In the genomic region with DNA sequence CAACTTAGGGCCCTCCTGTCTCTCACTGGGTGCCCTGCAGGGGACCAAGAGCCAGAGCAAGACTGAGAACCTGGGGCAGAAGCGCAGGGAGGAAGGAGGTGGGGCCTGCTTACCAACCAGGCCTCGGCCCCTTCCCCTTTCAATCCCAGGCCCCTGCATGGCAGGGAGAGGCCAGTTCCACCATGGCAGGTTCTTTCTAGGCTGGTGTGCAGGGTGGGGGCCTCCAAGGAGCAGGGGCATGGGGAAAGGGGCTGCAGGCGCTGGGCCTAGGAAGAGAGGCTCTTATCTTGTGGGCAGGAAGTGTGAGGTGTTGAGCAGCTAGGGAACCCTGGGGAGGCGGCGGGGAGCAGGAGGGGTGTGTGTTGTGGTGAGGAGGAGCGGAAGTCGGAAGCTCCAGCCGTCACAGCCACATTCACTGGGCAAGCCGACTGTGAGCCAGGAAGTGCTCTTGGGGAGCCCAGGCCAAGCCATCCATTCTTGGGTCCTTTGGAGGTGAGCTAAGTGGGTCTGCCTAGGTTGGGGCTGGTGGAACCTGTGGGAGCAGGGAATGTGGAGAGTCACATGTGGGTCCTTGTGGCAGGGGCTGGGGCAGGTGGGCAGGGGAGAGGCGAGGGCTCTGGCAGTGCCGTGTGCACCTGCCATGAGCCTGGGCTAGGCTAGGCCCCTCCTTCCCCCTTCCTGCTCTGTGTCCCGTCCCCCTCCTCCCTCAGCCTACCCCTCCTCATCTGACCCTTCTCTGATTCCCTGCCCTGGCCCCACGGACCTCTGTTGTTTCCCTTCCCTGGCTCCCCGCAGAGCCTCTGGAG, we compare ENCODE assay signal across 1 cellular context.
TF ChIP-seq lines count a peak whose summit lies in the region.

A gene (plus strand): TSS at position 409 of the 806 bp plus-strand sequence. CDS start 8,486 bp downstream, outside the sequence.

TF ChIP-seq in HepG2, 621 proteins besides CTCF, POLR2A, EP300 and RAD21 (continued from another document and continues in another):
- TF ChIP-seq, protein P1, sequence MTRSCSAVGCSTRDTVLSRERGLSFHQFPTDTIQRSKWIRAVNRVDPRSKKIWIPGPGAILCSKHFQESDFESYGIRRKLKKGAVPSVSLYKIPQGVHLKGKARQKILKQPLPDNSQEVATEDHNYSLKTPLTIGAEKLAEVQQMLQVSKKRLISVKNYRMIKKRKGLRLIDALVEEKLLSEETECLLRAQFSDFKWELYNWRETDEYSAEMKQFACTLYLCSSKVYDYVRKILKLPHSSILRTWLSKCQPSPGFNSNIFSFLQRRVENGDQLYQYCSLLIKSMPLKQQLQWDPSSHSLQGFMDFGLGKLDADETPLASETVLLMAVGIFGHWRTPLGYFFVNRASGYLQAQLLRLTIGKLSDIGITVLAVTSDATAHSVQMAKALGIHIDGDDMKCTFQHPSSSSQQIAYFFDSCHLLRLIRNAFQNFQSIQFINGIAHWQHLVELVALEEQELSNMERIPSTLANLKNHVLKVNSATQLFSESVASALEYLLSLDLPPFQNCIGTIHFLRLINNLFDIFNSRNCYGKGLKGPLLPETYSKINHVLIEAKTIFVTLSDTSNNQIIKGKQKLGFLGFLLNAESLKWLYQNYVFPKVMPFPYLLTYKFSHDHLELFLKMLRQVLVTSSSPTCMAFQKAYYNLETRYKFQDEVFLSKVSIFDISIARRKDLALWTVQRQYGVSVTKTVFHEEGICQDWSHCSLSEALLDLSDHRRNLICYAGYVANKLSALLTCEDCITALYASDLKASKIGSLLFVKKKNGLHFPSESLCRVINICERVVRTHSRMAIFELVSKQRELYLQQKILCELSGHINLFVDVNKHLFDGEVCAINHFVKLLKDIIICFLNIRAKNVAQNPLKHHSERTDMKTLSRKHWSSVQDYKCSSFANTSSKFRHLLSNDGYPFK (CRISPR knock-in tag; IDR thresholded peaks at IDR 0.05; ENCODE audit: borderline replicate concordance), result peak; percentile 21; the same call in 1 of the 2 replicates
- TF ChIP-seq ZNF484 (CRISPR knock-in tag; IDR thresholded peaks at IDR 0.05; ENCODE audit: borderline replicate concordance, low read depth) (no peak), SIN3B (IDR thresholded peaks at IDR 0.05; ENCODE audit: low read length) (no peak), ZNF205 (CRISPR knock-in tag; IDR thresholded peaks at IDR 0.05) (no peak), ZNF44 (CRISPR knock-in tag; IDR thresholded peaks at IDR 0.05) (no peak), RFX1 (IDR thresholded peaks at IDR 0.05) (no peak), ZNF296 (CRISPR knock-in tag; conservative IDR thresholded peaks at IDR 0.05) (no peak), ZSCAN12 (CRISPR knock-in tag; IDR thresholded peaks at IDR 0.05) (no peak), ZNF615 (CRISPR knock-in tag; IDR thresholded peaks at IDR 0.05; ENCODE audit: borderline replicate concordance) (no peak), MAF1 (CRISPR knock-in tag; IDR thresholded peaks at IDR 0.05; ENCODE audit: borderline replicate concordance) (no peak), HOXA5 (CRISPR knock-in tag; IDR thresholded peaks at IDR 0.05) (no peak), BORCS8-MEF2B (CRISPR knock-in tag; IDR thresholded peaks at IDR 0.05) (0 out of 2 replicates have a peak, but pooled peaks have one; percentile 17), ARHGAP35 (CRISPR knock-in tag; IDR thresholded peaks at IDR 0.05; ENCODE audit: borderline replicate concordance) (no peak), ZNF253 (CRISPR knock-in tag; IDR thresholded peaks at IDR 0.05; ENCODE audit: borderline replicate concordance) (no peak), ERF (CRISPR knock-in tag; IDR thresholded peaks at IDR 0.05) (0 out of 2 replicates have a peak, but pooled peaks have one; percentile 22), GABPB1 (CRISPR knock-in tag; IDR thresholded peaks at IDR 0.05) (peak; percentile 77), GATA4 (IDR thresholded peaks at IDR 0.05; ENCODE audit: borderline replicate concordance, low read depth) (peak; percentile 40; the same call in 1 of the 2 replicates), ZBTB20 (CRISPR knock-in tag; IDR thresholded peaks at IDR 0.05; ENCODE audit: borderline replicate concordance, low read depth) (0 out of 2 replicates have a peak, but pooled peaks have one; percentile 49), DNMT3B (CRISPR knock-in tag; conservative IDR thresholded peaks at IDR 0.05) (no peak), PTBP1 (IDR thresholded peaks at IDR 0.05; ENCODE audit: low read depth, low read length, poor library complexity, severe bottlenecking) (no peak), ZNF282 (IDR thresholded peaks at IDR 0.05; ENCODE audit: partially characterized antibody) (no peak), CENPT (CRISPR knock-in tag; IDR thresholded peaks at IDR 0.05; ENCODE audit: low read depth) (no peak), POLR2G (IDR thresholded peaks at IDR 0.05; ENCODE audit: low read depth, low read length) (peak; percentile 66), ZNF354B (CRISPR knock-in tag; IDR thresholded peaks at IDR 0.05) (0 out of 2 replicates have a peak, but pooled peaks have one; percentile 26), ZBTB42 (CRISPR knock-in tag; IDR thresholded peaks at IDR 0.05) (no peak), RXRB (CRISPR knock-in tag; IDR thresholded peaks at IDR 0.05; ENCODE audit: borderline replicate concordance) (peak; percentile 22; the same call in 1 of the 2 replicates), ZMYM3 (CRISPR knock-in tag; IDR thresholded peaks at IDR 0.05) (no peak; the same call in 1 of the 2 replicates), ESRRA (CRISPR knock-in tag; IDR thresholded peaks at IDR 0.05; ENCODE audit: low read depth) (no peak), NKX3-1 (CRISPR knock-in tag; IDR thresholded peaks at IDR 0.05) (no peak), MZF1 (CRISPR knock-in tag; IDR thresholded peaks at IDR 0.05; ENCODE audit: borderline replicate concordance) (0 out of 2 replicates have a peak, but pooled peaks have one; percentile 28), NFYC (CRISPR knock-in tag; IDR thresholded peaks at IDR 0.05) (no peak), FOXP1 (IDR thresholded peaks at IDR 0.05) (no peak), FOXP1 (CRISPR knock-in tag; IDR thresholded peaks at IDR 0.05) (no peak), ZBTB38 (CRISPR knock-in tag; IDR thresholded peaks at IDR 0.05) (peak; percentile 64), ELF3 (CRISPR knock-in tag; IDR thresholded peaks at IDR 0.05) (0 out of 2 replicates have a peak, but pooled peaks have one; percentile 13), FOSL2 (CRISPR knock-in tag; IDR thresholded peaks at IDR 0.05) (no peak; the same call in 1 of the 2 replicates), HOXA9 (CRISPR knock-in tag; IDR thresholded peaks at IDR 0.05; ENCODE audit: borderline replicate concordance) (no peak), NR2F6 (IDR thresholded peaks at IDR 0.05) (no peak), NR2F6 (CRISPR knock-in tag; IDR thresholded peaks at IDR 0.05) (no peak)
- TF ChIP-seq, protein P2, sequence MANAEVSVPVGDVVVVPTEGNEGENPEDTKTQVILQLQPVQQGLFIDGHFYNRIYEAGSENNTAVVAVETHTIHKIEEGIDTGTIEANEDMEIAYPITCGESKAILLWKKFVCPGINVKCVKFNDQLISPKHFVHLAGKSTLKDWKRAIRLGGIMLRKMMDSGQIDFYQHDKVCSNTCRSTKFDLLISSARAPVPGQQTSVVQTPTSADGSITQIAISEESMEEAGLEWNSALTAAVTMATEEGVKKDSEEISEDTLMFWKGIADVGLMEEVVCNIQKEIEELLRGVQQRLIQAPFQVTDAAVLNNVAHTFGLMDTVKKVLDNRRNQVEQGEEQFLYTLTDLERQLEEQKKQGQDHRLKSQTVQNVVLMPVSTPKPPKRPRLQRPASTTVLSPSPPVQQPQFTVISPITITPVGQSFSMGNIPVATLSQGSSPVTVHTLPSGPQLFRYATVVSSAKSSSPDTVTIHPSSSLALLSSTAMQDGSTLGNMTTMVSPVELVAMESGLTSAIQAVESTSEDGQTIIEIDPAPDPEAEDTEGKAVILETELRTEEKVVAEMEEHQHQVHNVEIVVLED (CRISPR knock-in tag; IDR thresholded peaks at IDR 0.05; ENCODE audit: borderline replicate concordance), result no peak
- TF ChIP-seq, protein P3, sequence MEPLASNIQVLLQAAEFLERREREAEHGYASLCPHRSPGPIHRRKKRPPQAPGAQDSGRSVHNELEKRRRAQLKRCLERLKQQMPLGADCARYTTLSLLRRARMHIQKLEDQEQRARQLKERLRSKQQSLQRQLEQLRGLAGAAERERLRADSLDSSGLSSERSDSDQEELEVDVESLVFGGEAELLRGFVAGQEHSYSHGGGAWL (CRISPR knock-in tag; IDR thresholded peaks at IDR 0.05), result no peak; the same call in 1 of the 2 replicates
- TF ChIP-seq, protein P4, sequence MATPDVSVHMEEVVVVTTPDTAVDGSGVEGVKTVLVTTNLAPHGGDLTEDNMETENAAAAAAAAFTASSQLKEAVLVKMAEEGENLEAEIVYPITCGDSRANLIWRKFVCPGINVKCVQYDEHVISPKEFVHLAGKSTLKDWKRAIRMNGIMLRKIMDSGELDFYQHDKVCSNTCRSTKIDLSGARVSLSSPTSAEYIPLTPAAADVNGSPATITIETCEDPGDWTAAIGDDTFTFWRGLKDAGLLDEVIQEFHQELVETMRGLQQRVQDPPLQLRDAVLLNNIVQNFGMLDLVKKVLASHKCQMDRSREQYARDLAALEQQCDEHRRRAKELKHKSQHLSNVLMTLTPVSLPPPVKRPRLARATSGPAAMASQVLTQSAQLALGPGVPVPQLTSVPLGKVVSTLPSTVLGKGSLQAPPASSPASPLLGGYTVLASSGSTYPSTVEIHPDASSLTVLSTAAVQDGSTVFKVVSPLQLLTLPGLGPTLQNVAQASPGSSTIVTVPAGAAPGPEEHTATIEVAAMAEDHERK (CRISPR knock-in tag; IDR thresholded peaks at IDR 0.05; ENCODE audit: low read depth), result no peak
- TF ChIP-seq, protein P5, sequence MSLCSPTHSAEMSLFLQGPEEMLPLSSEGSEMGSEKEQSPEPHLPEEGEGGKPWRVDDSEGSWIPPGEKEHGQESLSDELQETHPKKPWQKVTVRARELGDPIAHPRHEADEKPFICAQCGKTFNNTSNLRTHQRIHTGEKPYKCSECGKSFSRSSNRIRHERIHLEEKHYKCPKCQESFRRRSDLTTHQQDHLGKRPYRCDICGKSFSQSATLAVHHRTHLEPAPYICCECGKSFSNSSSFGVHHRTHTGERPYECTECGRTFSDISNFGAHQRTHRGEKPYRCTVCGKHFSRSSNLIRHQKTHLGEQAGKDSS (CRISPR knock-in tag; IDR thresholded peaks at IDR 0.05; ENCODE audit: borderline replicate concordance, low read depth), result peak; percentile 63; the same call in 1 of the 2 replicates
- TF ChIP-seq, protein P6, sequence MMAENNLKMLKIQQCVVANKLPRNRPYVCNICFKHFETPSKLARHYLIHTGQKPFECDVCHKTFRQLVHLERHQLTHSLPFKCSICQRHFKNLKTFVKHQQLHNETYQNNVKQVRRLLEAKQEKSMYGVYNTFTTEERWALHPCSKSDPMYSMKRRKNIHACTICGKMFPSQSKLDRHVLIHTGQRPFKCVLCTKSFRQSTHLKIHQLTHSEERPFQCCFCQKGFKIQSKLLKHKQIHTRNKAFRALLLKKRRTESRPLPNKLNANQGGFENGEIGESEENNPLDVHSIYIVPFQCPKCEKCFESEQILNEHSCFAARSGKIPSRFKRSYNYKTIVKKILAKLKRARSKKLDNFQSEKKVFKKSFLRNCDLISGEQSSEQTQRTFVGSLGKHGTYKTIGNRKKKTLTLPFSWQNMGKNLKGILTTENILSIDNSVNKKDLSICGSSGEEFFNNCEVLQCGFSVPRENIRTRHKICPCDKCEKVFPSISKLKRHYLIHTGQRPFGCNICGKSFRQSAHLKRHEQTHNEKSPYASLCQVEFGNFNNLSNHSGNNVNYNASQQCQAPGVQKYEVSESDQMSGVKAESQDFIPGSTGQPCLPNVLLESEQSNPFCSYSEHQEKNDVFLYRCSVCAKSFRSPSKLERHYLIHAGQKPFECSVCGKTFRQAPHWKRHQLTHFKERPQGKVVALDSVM (CRISPR knock-in tag; IDR thresholded peaks at IDR 0.05), result no peak
- TF ChIP-seq, protein P7, sequence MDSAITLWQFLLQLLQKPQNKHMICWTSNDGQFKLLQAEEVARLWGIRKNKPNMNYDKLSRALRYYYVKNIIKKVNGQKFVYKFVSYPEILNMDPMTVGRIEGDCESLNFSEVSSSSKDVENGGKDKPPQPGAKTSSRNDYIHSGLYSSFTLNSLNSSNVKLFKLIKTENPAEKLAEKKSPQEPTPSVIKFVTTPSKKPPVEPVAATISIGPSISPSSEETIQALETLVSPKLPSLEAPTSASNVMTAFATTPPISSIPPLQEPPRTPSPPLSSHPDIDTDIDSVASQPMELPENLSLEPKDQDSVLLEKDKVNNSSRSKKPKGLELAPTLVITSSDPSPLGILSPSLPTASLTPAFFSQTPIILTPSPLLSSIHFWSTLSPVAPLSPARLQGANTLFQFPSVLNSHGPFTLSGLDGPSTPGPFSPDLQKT (CRISPR knock-in tag; IDR thresholded peaks at IDR 0.05; ENCODE audit: borderline replicate concordance), result no peak
- TF ChIP-seq, protein P8, sequence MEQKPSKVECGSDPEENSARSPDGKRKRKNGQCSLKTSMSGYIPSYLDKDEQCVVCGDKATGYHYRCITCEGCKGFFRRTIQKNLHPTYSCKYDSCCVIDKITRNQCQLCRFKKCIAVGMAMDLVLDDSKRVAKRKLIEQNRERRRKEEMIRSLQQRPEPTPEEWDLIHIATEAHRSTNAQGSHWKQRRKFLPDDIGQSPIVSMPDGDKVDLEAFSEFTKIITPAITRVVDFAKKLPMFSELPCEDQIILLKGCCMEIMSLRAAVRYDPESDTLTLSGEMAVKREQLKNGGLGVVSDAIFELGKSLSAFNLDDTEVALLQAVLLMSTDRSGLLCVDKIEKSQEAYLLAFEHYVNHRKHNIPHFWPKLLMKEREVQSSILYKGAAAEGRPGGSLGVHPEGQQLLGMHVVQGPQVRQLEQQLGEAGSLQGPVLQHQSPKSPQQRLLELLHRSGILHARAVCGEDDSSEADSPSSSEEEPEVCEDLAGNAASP (CRISPR knock-in tag; IDR thresholded peaks at IDR 0.05; ENCODE audit: borderline replicate concordance), result no peak
- TF ChIP-seq, protein P9, sequence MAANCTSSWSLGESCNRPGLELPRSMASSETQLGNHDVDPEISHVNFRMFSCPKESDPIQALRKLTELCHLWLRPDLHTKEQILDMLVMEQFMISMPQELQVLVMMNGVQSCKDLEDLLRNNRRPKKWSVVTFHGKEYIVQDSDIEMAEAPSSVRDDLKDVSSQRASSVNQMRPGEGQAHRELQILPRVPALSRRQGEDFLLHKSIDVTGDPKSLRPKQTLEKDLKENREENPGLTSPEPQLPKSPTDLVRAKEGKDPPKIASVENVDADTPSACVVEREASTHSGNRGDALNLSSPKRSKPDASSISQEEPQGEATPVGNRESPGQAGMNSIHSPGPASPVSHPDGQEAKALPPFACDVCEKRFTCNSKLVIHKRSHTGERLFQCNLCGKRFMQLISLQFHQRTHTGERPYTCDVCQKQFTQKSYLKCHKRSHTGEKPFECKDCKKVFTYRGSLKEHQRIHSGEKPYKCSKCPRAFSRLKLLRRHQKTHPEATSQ (CRISPR knock-in tag; IDR thresholded peaks at IDR 0.05; ENCODE audit: borderline replicate concordance), result no peak
- TF ChIP-seq, protein P10, sequence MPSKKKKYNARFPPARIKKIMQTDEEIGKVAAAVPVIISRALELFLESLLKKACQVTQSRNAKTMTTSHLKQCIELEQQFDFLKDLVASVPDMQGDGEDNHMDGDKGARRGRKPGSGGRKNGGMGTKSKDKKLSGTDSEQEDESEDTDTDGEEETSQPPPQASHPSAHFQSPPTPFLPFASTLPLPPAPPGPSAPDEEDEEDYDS (CRISPR knock-in tag; IDR thresholded peaks at IDR 0.05), result no peak
- TF ChIP-seq, protein P11, sequence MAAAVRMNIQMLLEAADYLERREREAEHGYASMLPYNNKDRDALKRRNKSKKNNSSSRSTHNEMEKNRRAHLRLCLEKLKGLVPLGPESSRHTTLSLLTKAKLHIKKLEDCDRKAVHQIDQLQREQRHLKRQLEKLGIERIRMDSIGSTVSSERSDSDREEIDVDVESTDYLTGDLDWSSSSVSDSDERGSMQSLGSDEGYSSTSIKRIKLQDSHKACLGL (CRISPR knock-in tag; IDR thresholded peaks at IDR 0.05), result 0 out of 2 replicates have a peak, but pooled peaks have one; percentile 40
